ENCODE assay signal across 18 cellular contexts in genomic region chr20:13139459-13140150, GRCh38.
DNase-seq lines count a peak whose midpoint lies in the region; ATAC-seq, FAIRE-seq and TF ChIP-seq lines count a peak whose summit lies in the region.
"Had no signal": no experiment of that assay in that cellular context is flagged by ENCODE, and none has a peak within 500 bp of the region (broad histone marks: within the 10 kb centered on the region; RNA-seq: fewer than 3 reads in every experiment).

No MANE protein-coding gene starts in this region.

- H3K36me3 ChIP-seq in GM23338 (ENCODE audit: insufficient read depth) (no peaks in the 10 kb centered on the region), bronchial epithelial cell (ENCODE audit: control insufficient read depth, insufficient read depth, low read length) (no peaks in the 10 kb centered on the region), osteoblast (ENCODE audit: insufficient read depth, low read length) (no peaks in the 10 kb centered on the region), endodermal cell (ENCODE audit: control insufficient read depth, insufficient read depth, low read length) (no peaks in the 10 kb centered on the region), right atrium auricular region (no peaks in the 10 kb centered on the region)
- H3K36me3 ChIP-seq: brain microvascular endothelial cell, left ventricle myocardium inferior, neural progenitor cell, upper lobe of left lung had no signal

- H3K4me3 Mint-ChIP-seq in GM23338 (no peak overlapping the region), endodermal cell (no peak overlapping the region)
- H3K4me3 Mint-ChIP-seq: neural progenitor cell had no signal

- H3K4me3 ChIP-seq in GM23338 (no peak overlapping the region), bronchial epithelial cell (ENCODE audit: low read depth, low read length) (no peak overlapping the region), osteoblast (ENCODE audit: insufficient read depth, low read length) (no peak overlapping the region), endodermal cell (ENCODE audit: low read length) (no peak overlapping the region), right atrium auricular region (no peak overlapping the region)
- H3K4me3 ChIP-seq: coronary artery, heart left ventricle, left ventricle myocardium inferior, neural progenitor cell, upper lobe of left lung had no signal

- H3K9me3 Mint-ChIP-seq in GM23338 (no peaks in the 10 kb centered on the region), endodermal cell (no peaks in the 10 kb centered on the region)
- H3K9me3 Mint-ChIP-seq: neural progenitor cell had no signal

- H2AFZ ChIP-seq in GM23338 (peak overlapping the region; percentile 70), osteoblast (ENCODE audit: low read length) (peak overlapping the region; percentile 13)
- H2AFZ ChIP-seq: neural progenitor cell had no signal

- H3K4me2 ChIP-seq in GM23338 (no peak overlapping the region), osteoblast (ENCODE audit: insufficient read depth, low read length) (no peak overlapping the region)
- H3K4me2 ChIP-seq: neural progenitor cell had no signal

- H3K79me2 ChIP-seq in GM23338 (replicated peaks; ENCODE audit: insufficient read depth) = no peaks in the 10 kb centered on the region
- no peaks in the 10 kb centered on the region for H3K79me2 ChIP-seq in osteoblast (ENCODE audit: insufficient read depth, low read length)

- no peaks in the 10 kb centered on the region for H4K20me1 ChIP-seq in GM23338 (replicated peaks; ENCODE audit: insufficient read depth)
- H4K20me1 ChIP-seq in osteoblast (ENCODE audit: insufficient read depth, low read length) = no peaks in the 10 kb centered on the region

- H3K36me3 Mint-ChIP-seq in GM23338 (ENCODE audit: low read depth) (no peaks in the 10 kb centered on the region), endodermal cell (ENCODE audit: low read depth) (no peaks in the 10 kb centered on the region)
- H3K36me3 Mint-ChIP-seq: neural progenitor cell had no signal

- H3K27ac ChIP-seq in GM23338 (ENCODE audit: low read depth) = no peak overlapping the region
- no peak overlapping the region for H3K27ac ChIP-seq in osteoblast (ENCODE audit: low read depth, low read length)
- no peak overlapping the region for H3K27ac ChIP-seq in endodermal cell (ENCODE audit: low read depth, low read length)
- H3K27ac ChIP-seq in right atrium auricular region = no peak overlapping the region
- H3K27ac ChIP-seq: brain microvascular endothelial cell, coronary artery, heart left ventricle, left ventricle myocardium inferior, neural progenitor cell, upper lobe of left lung had no signal

- H3K9ac ChIP-seq in endodermal cell (ENCODE audit: extremely low read depth, low read length, poor library complexity, severe bottlenecking) = no peak overlapping the region
- H3K9ac ChIP-seq: neural progenitor cell had no signal

- no peaks in the 10 kb centered on the region for H3K27me3 Mint-ChIP-seq in GM23338 (ENCODE audit: insufficient read depth, low read depth, poor library complexity)
- peaks cover 5% of the 10 kb centered on the region for H3K27me3 Mint-ChIP-seq in endodermal cell (ENCODE audit: insufficient read depth)

- H3K4me1 Mint-ChIP-seq in GM23338 (no peaks in the 10 kb centered on the region), endodermal cell (peaks cover 2% of the 10 kb centered on the region)

- H3K27me3 ChIP-seq in GM23338 (ENCODE audit: insufficient read depth) (no peaks in the 10 kb centered on the region), bronchial epithelial cell (ENCODE audit: control insufficient read depth, insufficient read depth, low read length) (no peaks in the 10 kb centered on the region), osteoblast (ENCODE audit: insufficient read depth, low read length) (no peaks in the 10 kb centered on the region), endodermal cell (ENCODE audit: control insufficient read depth, insufficient read depth, low read length, poor library complexity, severe bottlenecking) (no peaks in the 10 kb centered on the region), right atrium auricular region (no peaks in the 10 kb centered on the region)
- H3K27me3 ChIP-seq: brain microvascular endothelial cell, heart left ventricle, neural progenitor cell, upper lobe of left lung had no signal

- 95 to 96% methylated on average over 3 to 4 of the region's 4 CpGs for WGBS in endodermal cell (ENCODE audit: insufficient coverage in 1 of 2, insufficient read length in 1 of 2), 2 experiments

- 0 out of 2 replicates have a peak, but pooled peaks cover 8% of the 10 kb centered on the region for H3K9me2 ChIP-seq in GM23338 (ENCODE audit: insufficient read depth)

- FAIRE-seq in bronchial epithelial cell (lab: Jason Lieb, UNC) = no peak
- FAIRE-seq: endometrium had no signal

- no peak for ATAC-seq in GM23338
- no peak for ATAC-seq in HG02610 (IDR thresholded peaks at IDR 0.05; ENCODE audit: unreplicated experiment)
- ATAC-seq: heart left ventricle had no signal

- H3K9me3 ChIP-seq in osteoblast (ENCODE audit: low read depth, low read length) (no peaks in the 10 kb centered on the region), endodermal cell (ENCODE audit: control insufficient read depth, low read length) (no peaks in the 10 kb centered on the region), right atrium auricular region (no peaks in the 10 kb centered on the region)
- H3K9me3 ChIP-seq: Caco-2, heart left ventricle, left ventricle myocardium inferior, upper lobe of left lung had no signal

- TF ChIP-seq CTCF in GM23338 (conservative IDR thresholded peaks at IDR 0.05; ENCODE audit: low read depth in 2 of 2) (no peak), bronchial epithelial cell (IDR thresholded peaks at IDR 0.05; ENCODE audit: insufficient read depth, low read length, severe bottlenecking) (no peak), osteoblast (IDR thresholded peaks at IDR 0.05; ENCODE audit: extremely low read depth, low read depth, low read length) (no peak), endodermal cell (conservative IDR thresholded peaks at IDR 0.05) (no peak), right atrium auricular region (IDR thresholded peaks at IDR 0.05) (no peak)

- H3F3A ChIP-seq in GM23338 (replicated peaks; ENCODE audit: low read depth) = no peaks in the 10 kb centered on the region

- DNase-seq in GM23338 (ENCODE audit: low spot score) = no peak
- DNase-seq in M059J (ENCODE audit: low read depth) = peak; percentile 30
- peak; percentile 2 for DNase-seq in bronchial epithelial cell (ENCODE audit: low read depth)
- no peak for DNase-seq in osteoblast (ENCODE audit: insufficient read length, low spot score, missing footprints)
- no peak for DNase-seq in endodermal cell
- no peak for DNase-seq in right atrium auricular region (ENCODE audit: low spot score)
- DNase-seq: activated CD4-positive, alpha-beta T cell treated with anti-CD3 and anti-CD28 coated beads for 1 hour; brain microvascular endothelial cell; Caco-2; heart left ventricle; left ventricle myocardium inferior; NCI-H1436; NCI-H524 treated with DMSO at 0.1 percent for 48 hours; upper lobe of left lung had no signal

- no peak overlapping the region for H3K27ac Mint-ChIP-seq in GM23338
- H3K27ac Mint-ChIP-seq in endodermal cell = no peak overlapping the region
- H3K27ac Mint-ChIP-seq: neural progenitor cell had no signal

- no peaks in the 10 kb centered on the region for H3K4me1 ChIP-seq in GM23338 (ENCODE audit: insufficient read depth)
- H3K4me1 ChIP-seq in osteoblast (ENCODE audit: insufficient read depth, low read length) = no peaks in the 10 kb centered on the region
- H3K4me1 ChIP-seq in endodermal cell (ENCODE audit: control insufficient read depth, insufficient read depth, low read length) = no peaks in the 10 kb centered on the region
- H3K4me1 ChIP-seq in right atrium auricular region = no peaks in the 10 kb centered on the region
- H3K4me1 ChIP-seq: Caco-2, heart left ventricle, left ventricle myocardium inferior, upper lobe of left lung had no signal

TF ChIP-seq in GM23338, 12 proteins besides CTCF, POLR2A, EP300 and RAD21:
- no peak for TF ChIP-seq NANOG (IDR thresholded peaks at IDR 0.05; ENCODE audit: borderline replicate concordance)
- no peak for TF ChIP-seq ZNF114 (CRISPR knock-in tag; IDR thresholded peaks at IDR 0.05)
TF ChIP-seq in GM23338: peak in this region for 0.

Comparison
In these comparisons a context has a peak if more than half of its experiments do, and no peak if none do; other contexts are left out.
1. DNase-seq: peak in M059J (single experiment) and bronchial epithelial cell (single experiment); none in GM23338 (single experiment), osteoblast (single experiment), endodermal cell (single experiment) and right atrium auricular region (single experiment).